16 cellular contexts compared by ENCODE assay signal in genomic region chr22:28222066-28222465, GRCh38.
A peak's percentile ranks its signal among the peaks of the same experiment; 100 is the strongest.
DNase-seq lines count a peak whose midpoint lies in the region; TF ChIP-seq lines count a peak whose summit lies in the region.
"Had no signal": no experiment of that assay in that cellular context is flagged by ENCODE, and none has a peak within 500 bp of the region (broad histone marks: within the 10 kb centered on the region; RNA-seq: fewer than 3 reads in every experiment).

No MANE protein-coding gene starts in this region.

- TF ChIP-seq CTCF in GM10248 (IDR thresholded peaks at IDR 0.05; ENCODE audit: control extremely low read depth, extremely low read depth, low read depth, missing control alignments) (no peak), HFF-Myc (IDR thresholded peaks at IDR 0.05; ENCODE audit: low read depth, low read length, missing control alignments) (no peak), VCaP (conservative IDR thresholded peaks at IDR 0.05) (no peak), foreskin fibroblast (IDR thresholded peaks at IDR 0.05; ENCODE audit: low read depth, low read length) (no peak)

- H3K27ac ChIP-seq in VCaP: peak overlapping the region; percentile 66
- H3K27ac ChIP-seq: 22Rv1 had no signal

- H3K9me3 ChIP-seq in MG63: no peaks in the 10 kb centered on the region

- POLR2A ChIA-PET in GM10248 (lab: Yijun Ruan, JAX): no interaction called here

- no peaks in the 10 kb centered on the region for H3K27me3 ChIP-seq in MG63

- H3K4me3 ChIP-seq in HFF-Myc (replicated peaks; ENCODE audit: low read depth, low read length) (no peak overlapping the region), foreskin fibroblast (ENCODE audit: low read depth in 1 of 2, low read length in 2 of 2) (no peak overlapping the region), MG63 (no peak overlapping the region)

- no peaks in the 10 kb centered on the region for H3K36me3 ChIP-seq in MG63

- DNase-seq in GM10248 (ENCODE audit: extremely low spot score) (peak; percentile 14), HFF-Myc (ENCODE audit: extremely low read depth, low read depth) (peak; percentile 21), foreskin fibroblast (peak; percentile 50 to 65), NCI-H2171 treated with DMSO at 0.1 percent for 48 hours (lab: John Stamatoyannopoulos, UW) (no peak), putamen (ENCODE audit: low spot score) (no peak), MG63 (no peak)
- no peak for DNase-seq in activated CD4-positive, alpha-beta T cell treated with anti-CD3 and anti-CD28 coated beads for 48 hours
- DNase-seq: CD8-positive, alpha-beta T cell; COR-L47; DMS153; DMS79 treated with DMSO at 0.1 percent for 48 hours; EL; GOT3; H9 had no signal

- CTCF ChIA-PET in GM10248 (lab: Yijun Ruan, JAX): interaction anchor here (1.0 to 1.1 kb wide), 2 partner anchors 14 to 16 kb away, joined by 3 read pairs; no protein-coding TSS in a partner anchor

Comparison
In these comparisons a context has a peak if more than half of its experiments do, and no peak if none do; other contexts are left out.
1. DNase-seq: peak in GM10248 (single experiment), HFF-Myc (single experiment) and foreskin fibroblast (2 of 2); none in NCI-H2171 treated with DMSO at 0.1 percent for 48 hours (single experiment), putamen (single experiment), MG63 (single experiment) and activated CD4-positive, alpha-beta T cell treated with anti-CD3 and anti-CD28 coated beads for 48 hours (single experiment).